In genomic region chr9:70409280-70409679, GRCh38 we compare ENCODE assay signal across 15 cellular contexts. TPM values are rescaled to one million over a fixed set of nuclear protein-coding genes. Genes with fewer than 3 reads are reported as not detected.
A peak's percentile ranks its signal among the peaks of the same experiment; 100 is the strongest.
DNase-seq lines count a peak whose midpoint lies in the region; ATAC-seq and TF ChIP-seq lines count a peak whose summit lies in the region.
"Had no signal": no experiment of that assay in that cellular context is flagged by ENCODE, and none has a peak within 500 bp of the region (broad histone marks: within the 10 kb centered on the region; RNA-seq: fewer than 3 reads in every experiment).

No MANE protein-coding gene starts in this region.

- H3K4me2 ChIP-seq in PC-3 (ENCODE audit: low read length) = no peak overlapping the region

- peak overlapping the region; percentile 2 to 71 for H3K4me3 ChIP-seq in right atrium auricular region
- peak overlapping the region in 50 of 59 donors; percentile 7 to 99 (median 93) for H3K4me3 ChIP-seq in dorsolateral prefrontal cortex
- peak overlapping the region; percentile 97 for H3K4me3 ChIP-seq in ovary
- H3K4me3 ChIP-seq in uterus = peak overlapping the region; percentile 72 to 97
- H3K4me3 ChIP-seq in PC-3 (ENCODE audit: low read length) = no peak overlapping the region

- H3K9me3 ChIP-seq in right atrium auricular region (no peaks in the 10 kb centered on the region), ovary (no peaks in the 10 kb centered on the region), uterus (no peaks in the 10 kb centered on the region), PC-3 (ENCODE audit: low read length) (no peaks in the 10 kb centered on the region)
- H3K9me3 ChIP-seq: BE2C had no signal

- ATAC-seq in PC-3 (no peak), HG02938 (IDR thresholded peaks at IDR 0.05; ENCODE audit: unreplicated experiment) (no peak), HG03175 (IDR thresholded peaks at IDR 0.05; ENCODE audit: unreplicated experiment) (no peak)

- H2AFZ ChIP-seq in PC-3 (ENCODE audit: low read length) = no peak overlapping the region

- CTCF ChIA-PET in PC-3 (lab: Charles Lee) = no interaction called here

- WGBS in ovary, 3 donors = 79 to 82% (median 79%) methylated on average over 3 of the region's 3 CpGs

- intact Hi-C loops in cardiac septum (cut with DNase I) (no loop called here), dorsolateral prefrontal cortex (cut with DNase I) (loop anchor here in 1 of 2 donors (5.0 kb wide), 2 partner anchors 52 to 147 kb away; no protein-coding TSS in a partner anchor), ovary (cut with DNase I) (loop anchor here in 2 of 4 donors (10.0 kb wide), 2 partner anchors 54 to 154 kb away; partner anchors contain the start of gene SMC5 (in 1 of the 2)), uterus (cut with DNase I; ENCODE audit: low total_unique reads) (no loop called here), PC-3 (cut with micrococcal nuclease) (no loop called here)

- no peaks in the 10 kb centered on the region for H3F3A ChIP-seq in PC-3 (ENCODE audit: low read length, unreplicated experiment)

- H3K27me3 ChIP-seq in right atrium auricular region (no peaks in the 10 kb centered on the region), dorsolateral prefrontal cortex (no peaks in the 10 kb centered on the region), ovary (no peaks in the 10 kb centered on the region), uterus (no peaks in the 10 kb centered on the region), PC-3 (ENCODE audit: low read length) (peaks cover 38% of the 10 kb centered on the region)

- no peaks in the 10 kb centered on the region for H4K20me1 ChIP-seq in PC-3 (ENCODE audit: low read length)

- no peak overlapping the region for H3K9ac ChIP-seq in PC-3 (ENCODE audit: low read length)

- TF ChIP-seq EP300 in ovary (IDR thresholded peaks at IDR 0.05) = no peak

- BruUV-seq in PC-3 (replicated peaks; lab: Mats Ljungman, UMichigan) = no TSS peak

- H3K9me2 ChIP-seq in PC-3 (replicated peaks; ENCODE audit: low read length) = no peaks in the 10 kb centered on the region

- H3K36me3 ChIP-seq in right atrium auricular region = peaks cover 6% of the 10 kb centered on the region
- no peaks in the 10 kb centered on the region for H3K36me3 ChIP-seq in ovary
- H3K36me3 ChIP-seq in uterus = no peaks in the 10 kb centered on the region
- no peaks in the 10 kb centered on the region for H3K36me3 ChIP-seq in PC-3 (ENCODE audit: low read depth, low read length)
- H3K36me3 ChIP-seq: BE2C had no signal

- no peak for TF ChIP-seq POLR2A in ovary (IDR thresholded peaks at IDR 0.05)
- no peak for TF ChIP-seq POLR2A in uterus (IDR thresholded peaks at IDR 0.05)

- peak overlapping the region; percentile 100 for H3K27ac ChIP-seq in right atrium auricular region
- peak overlapping the region in 41 of 59 donors; percentile 0 to 100 (median 99) for H3K27ac ChIP-seq in dorsolateral prefrontal cortex
- no peak overlapping the region for H3K27ac ChIP-seq in ovary
- H3K27ac ChIP-seq in uterus = peak overlapping the region; percentile 100
- H3K27ac ChIP-seq in PC-3 (ENCODE audit: low read length) = no peak overlapping the region

- H3K4me1 ChIP-seq in right atrium auricular region (peaks cover 0 to 50% of the 10 kb centered on the region in 2 donors), ovary (ENCODE audit: insufficient read depth) (peaks cover 25% of the 10 kb centered on the region), uterus (peaks cover 1 to 5% of the 10 kb centered on the region in 2 donors), PC-3 (ENCODE audit: insufficient read depth, low read length) (peaks cover 6% of the 10 kb centered on the region; the same call in 1 of the 2 replicates)
- H3K4me1 ChIP-seq: BE2C had no signal

- H3K79me2 ChIP-seq in PC-3 (ENCODE audit: low read length) = no peaks in the 10 kb centered on the region

- POLR2A ChIA-PET in PC-3 (lab: Charles Lee; ENCODE audit: unreplicated experiment) = no interaction called here

- TF ChIP-seq CTCF in right atrium auricular region (IDR thresholded peaks at IDR 0.05) (no peak), dorsolateral prefrontal cortex (IDR thresholded peaks at IDR 0.05 in 54 of 56, conservative IDR thresholded peaks at IDR 0.05 in 2 of 56; ENCODE audit: low read depth in 1 of 56, partially characterized antibody in 56 of 56) (no peak), ovary (IDR thresholded peaks at IDR 0.05) (no peak), uterus (IDR thresholded peaks at IDR 0.05) (no peak), PC-3 (conservative IDR thresholded peaks at IDR 0.05; ENCODE audit: low read depth, low read length) (no peak)

- DNase-seq in right atrium auricular region (ENCODE audit: low spot score) (no peak), cardiac septum (ENCODE audit: low spot score) (no peak), dorsolateral prefrontal cortex (no peak), ovary (peak in 1 of 5 donors; percentile 32), uterus (no peak), PC-3 (no peak)
- DNase-seq: activated CD4-positive, alpha-beta T cell treated with anti-CD3 and anti-CD28 coated beads for 1 hour; activated effector memory CD4-positive, alpha-beta T cell treated with anti-CD3 and anti-CD28 coated beads, Interleukin-2, amount 50 U/mL, for 16 hours; BE2C; foreskin melanocyte; NCI-H226; stimulated activated CD8-positive, alpha-beta memory T cell treated with anti-CD3 and anti-CD28 coated beads, Interleukin-4, amount 100 ng/mL, for 48 hours; SW 1271 had no signal

RNA-seq across cellular contexts. Expression of gene KLF9, which starts 5.2 kb away (rescaled TPM):
- 10 to 100 TPM; 74.1 to 76.7 TPM for total RNA-seq in right atrium auricular region
- total RNA-seq in cardiac septum = 19.0 TPM
- 10 to 100 TPM; 38.3 to 97.2 (median 59.3) TPM for total RNA-seq in dorsolateral prefrontal cortex
- 100 to 1,000 TPM in 2 of 7 donors, 10 to 100 TPM in 5; 15.1 to 171 (median 91.0) TPM for total RNA-seq in ovary
- polyA plus RNA-seq in ovary = 10 to 100 TPM; 28.0 to 45.6 TPM
- 100 to 1,000 TPM in 2 of 4 donors, 10 to 100 TPM in 2; 19.1 to 146 (median 98.7) TPM for total RNA-seq in uterus
- 0.35 and 0.44 TPM in 2 replicates for total RNA-seq in PC-3 (2014; rRNA removed)

Comparison
In these comparisons a context has a peak if more than half of its experiments do, and no peak if none do; other contexts are left out.
1. H3K27ac ChIP-seq: peak in right atrium auricular region (2 of 2), dorsolateral prefrontal cortex (41 of 59) and uterus (2 of 2); none in ovary (0 of 2) and PC-3 (single experiment).
2. RNA of gene KLF9, which starts 5.2 kb away (total RNA-seq): 19.1 to 146 TPM in uterus, 15.1 to 171 TPM in ovary, 74.1 to 76.7 TPM in right atrium auricular region, 38.3 to 97.2 TPM in dorsolateral prefrontal cortex and 19.0 TPM in cardiac septum (single experiment); 0.35 to 0.44 TPM in PC-3; every median in the first group is over 10 times any median in the second.